ENCODE assay signal across 10 cellular contexts in genomic region chr9:121609845-121610637, GRCh38. TPM values are rescaled to one million over a fixed set of nuclear protein-coding genes. Genes with fewer than 3 reads are reported as not detected.
DNase-seq lines count a peak whose midpoint lies in the region; ATAC-seq, FAIRE-seq and TF ChIP-seq lines count a peak whose summit lies in the region.
"Had no signal": no experiment of that assay in that cellular context is flagged by ENCODE, and none has a peak within 500 bp of the region (broad histone marks: within the 10 kb centered on the region; RNA-seq: fewer than 3 reads in every experiment).

No MANE protein-coding gene starts in this region.

- no peaks in the 10 kb centered on the region for H3K36me3 Mint-ChIP-seq in activated naive CD8-positive, alpha-beta T cell treated with anti-CD3 and anti-CD28 coated beads, Interleukin-2, amount 50 U/mL, for 24 hours (ENCODE audit: low read depth)
- H3K36me3 Mint-ChIP-seq in activated T-cell treated with anti-CD3 and anti-CD28 coated beads, Interleukin-2, amount 50 U/mL, for 24 hours (ENCODE audit: low read depth): no peaks in the 10 kb centered on the region
- H3K36me3 Mint-ChIP-seq in CD8-positive, alpha-beta T cell: no peaks in the 10 kb centered on the region

- 0 out of 2 replicates have a peak overlapping the region, but pooled peaks have one; percentile 9 for H2BK5ac ChIP-seq in H1 (ENCODE audit: low read depth, low read length)

- H4K5ac ChIP-seq in H1 (ENCODE audit: insufficient read length, low read depth, low read length): no peak overlapping the region

- H3K36me3 ChIP-seq in H1 (ENCODE audit: control insufficient read depth in 2 of 4, insufficient read depth in 4 of 4, low read length in 3 of 4): no peaks in the 10 kb centered on the region
- no peaks in the 10 kb centered on the region for H3K36me3 ChIP-seq in lung (ENCODE audit: control insufficient read depth in 2 of 2, insufficient read depth in 2 of 2, low read length in 2 of 2)
- no peaks in the 10 kb centered on the region for H3K36me3 ChIP-seq in CD8-positive, alpha-beta T cell (ENCODE audit: insufficient read depth, low read length)

- WGBS in H1 (ENCODE audit: extremely low coverage in 1 of 2, insufficient coverage in 1 of 2, insufficient read length in 1 of 2, insufficient replicate concordance in 2 of 2, low coverage in 1 of 2, low lambda C conversion rate in 2 of 2, missing lambda C conversion rate in 1 of 2), 2 experiments: 82% methylated on average over 6 of the region's 6 CpGs; no CpG with 5 or more reads in 1 of the 2 experiments
- WGBS in lung, 2 donors: 63 to 84% methylated on average over 6 of the region's 6 CpGs

- peaks cover 5 to 10% of the 10 kb centered on the region in 2 experiments for H4K20me1 ChIP-seq in H1 (replicated peaks in 1 of 2; ENCODE audit: control insufficient read depth in 1 of 2, insufficient read depth in 2 of 2, low read length in 2 of 2)

- H3K18ac ChIP-seq in H1 (ENCODE audit: extremely low read depth, low read length): no peak overlapping the region

- H3K4me3 ChIP-seq in H1 (ENCODE audit: extremely low read depth in 1 of 4, insufficient read depth in 2 of 4, low read depth in 3 of 4, low read length in 4 of 4): no peak overlapping the region
- H3K4me3 ChIP-seq in lung: no peak overlapping the region
- H3K4me3 ChIP-seq in CD8-positive, alpha-beta T cell (ENCODE audit: low read depth, low read length): no peak overlapping the region

- no peak overlapping the region for H2BK15ac ChIP-seq in H1 (ENCODE audit: low read length)

- H3K27ac ChIP-seq in H1 (ENCODE audit: low read depth, low read length) (no peak overlapping the region), lung (ENCODE audit: low read depth in 1 of 2, low read length in 1 of 2) (peak overlapping the region; percentile 10 to 65)
- H3K27ac ChIP-seq in CD8-positive, alpha-beta T cell (ENCODE audit: low read depth, low read length): no peak overlapping the region
- H3K27ac ChIP-seq: C4-2B had no signal

- H3K27ac Mint-ChIP-seq in activated naive CD8-positive, alpha-beta T cell treated with anti-CD3 and anti-CD28 coated beads, Interleukin-2, amount 50 U/mL, for 24 hours: no peak overlapping the region
- H3K27ac Mint-ChIP-seq in activated T-cell treated with anti-CD3 and anti-CD28 coated beads, Interleukin-2, amount 50 U/mL, for 24 hours: no peak overlapping the region
- H3K27ac Mint-ChIP-seq in CD8-positive, alpha-beta T cell: no peak overlapping the region

- H3K27me3 ChIP-seq in H1 (replicated peaks in 1 of 4; ENCODE audit: control insufficient read depth in 3 of 4, extremely low read depth in 1 of 4, insufficient read depth in 3 of 4, low read length in 3 of 4) (no peaks in the 10 kb centered on the region), lung (ENCODE audit: control insufficient read depth, insufficient read depth) (no peaks in the 10 kb centered on the region)
- no peaks in the 10 kb centered on the region for H3K27me3 ChIP-seq in CD8-positive, alpha-beta T cell (ENCODE audit: insufficient read depth, low read length)

- peak; percentile 37 for ATAC-seq in lung (ENCODE audit: insufficient read depth, low FRiP score)
- ATAC-seq in activated naive CD8-positive, alpha-beta T cell treated with anti-CD3 and anti-CD28 coated beads, Interleukin-2, amount 50 U/mL, for 24 hours: no peak
- no peak for ATAC-seq in CD8-positive, alpha-beta T cell

- FAIRE-seq in H1 (lab: Jason Lieb, UNC): no peak

- peaks cover 40% of the 10 kb centered on the region for H3K27me3 Mint-ChIP-seq in activated naive CD8-positive, alpha-beta T cell treated with anti-CD3 and anti-CD28 coated beads, Interleukin-2, amount 50 U/mL, for 24 hours
- H3K27me3 Mint-ChIP-seq in activated T-cell treated with anti-CD3 and anti-CD28 coated beads, Interleukin-2, amount 50 U/mL, for 24 hours: peaks cover 67% of the 10 kb centered on the region
- peaks cover 46% of the 10 kb centered on the region for H3K27me3 Mint-ChIP-seq in CD8-positive, alpha-beta T cell (ENCODE audit: low read depth)

- H3K4me2 ChIP-seq in H1 (ENCODE audit: insufficient read depth in 1 of 2, low read depth in 2 of 2, low read length in 2 of 2): no peak overlapping the region

- TF ChIP-seq CTCF in H1 (IDR thresholded peaks at IDR 0.05; ENCODE audit: control extremely low read depth in 1 of 3, insufficient read depth in 1 of 3, low read depth in 1 of 3, low read length in 3 of 3) (no peak), lung (IDR thresholded peaks at IDR 0.05; ENCODE audit: control extremely low read depth, extremely low read depth) (no peak)
- no peak for TF ChIP-seq CTCF in CD8-positive, alpha-beta T cell (IDR thresholded peaks at IDR 0.05)

- no peak overlapping the region for H3K23ac ChIP-seq in H1 (ENCODE audit: insufficient read length)

- no peaks in the 10 kb centered on the region for H3K9me3 Mint-ChIP-seq in activated naive CD8-positive, alpha-beta T cell treated with anti-CD3 and anti-CD28 coated beads, Interleukin-2, amount 50 U/mL, for 24 hours
- H3K9me3 Mint-ChIP-seq in activated T-cell treated with anti-CD3 and anti-CD28 coated beads, Interleukin-2, amount 50 U/mL, for 24 hours: no peaks in the 10 kb centered on the region
- H3K9me3 Mint-ChIP-seq in CD8-positive, alpha-beta T cell: no peaks in the 10 kb centered on the region
- H3K9me3 Mint-ChIP-seq: neural crest cell had no signal

- no peak for TF ChIP-seq EP300 in H1 (IDR thresholded peaks at IDR 0.05; ENCODE audit: borderline replicate concordance in 1 of 2, low read depth in 2 of 2, low read length in 2 of 2)

- intact Hi-C loops in CD8-positive, alpha-beta T cell (cut with DNase I, micrococcal nuclease): no loop called here

- peaks cover 0 to 2% of the 10 kb centered on the region in 2 experiments; a peak in 1 of 4 replicates for H3K79me2 ChIP-seq in H1 (ENCODE audit: control insufficient read depth in 1 of 2, insufficient read depth in 2 of 2, low read length in 2 of 2)

- H3K4me3 Mint-ChIP-seq in activated naive CD8-positive, alpha-beta T cell treated with anti-CD3 and anti-CD28 coated beads, Interleukin-2, amount 50 U/mL, for 24 hours: no peak overlapping the region
- no peak overlapping the region for H3K4me3 Mint-ChIP-seq in activated T-cell treated with anti-CD3 and anti-CD28 coated beads, Interleukin-2, amount 50 U/mL, for 24 hours
- H3K4me3 Mint-ChIP-seq in CD8-positive, alpha-beta T cell: no peak overlapping the region
- H3K4me3 Mint-ChIP-seq: neural crest cell had no signal

- H2BK120ac ChIP-seq in H1 (replicated peaks; ENCODE audit: low read depth, low read length): no peak overlapping the region

- H3K14ac ChIP-seq in H1 (ENCODE audit: insufficient read length): no peak overlapping the region

- no peak overlapping the region; the same call in 1 of the 2 replicates for H2BK12ac ChIP-seq in H1 (ENCODE audit: low read depth, low read length)

- no peaks in the 10 kb centered on the region for H3K9me3 ChIP-seq in H1 (ENCODE audit: insufficient read depth in 2 of 2, low read depth in 1 of 2, low read length in 1 of 2)
- H3K9me3 ChIP-seq in lung (ENCODE audit: control insufficient read depth in 2 of 2, insufficient read depth in 1 of 2, low read length in 1 of 2): peaks cover 0 to 4% of the 10 kb centered on the region in 2 donors
- H3K9me3 ChIP-seq in CD8-positive, alpha-beta T cell (ENCODE audit: low read length): no peaks in the 10 kb centered on the region

- POLR2A ChIA-PET in H1 (lab: Charles Lee; ENCODE audit: partially characterized antibody): interaction anchor here (1.3 to 5.7 kb wide), 2 partner anchors 7 to 11 kb away, joined by 4 to 26 read pairs; no protein-coding TSS in a partner anchor
- POLR2A ChIA-PET in CD8-positive, alpha-beta T cell (lab: Charles Lee): no interaction called here

- H2AFZ ChIP-seq in H1 (ENCODE audit: low read length): no peak overlapping the region

- no peaks in the 10 kb centered on the region for H3K23me2 ChIP-seq in H1 (ENCODE audit: low read depth, low read length)

- DNase-seq in 8988T (peak; percentile 82), M059J (ENCODE audit: low read depth) (peak; percentile 92), H1 (ENCODE audit: low read depth in 1 of 2, low spot score in 2 of 2) (no peak), lung (ENCODE audit: low spot score) (peak; percentile 58)
- DNase-seq in activated naive CD8-positive, alpha-beta T cell treated with anti-CD3 and anti-CD28 coated beads, Interleukin-2, amount 50 U/mL, for 24 hours: no peak
- no peak for DNase-seq in activated T-cell treated with anti-CD3 and anti-CD28 coated beads, Interleukin-2, amount 50 U/mL, for 24 hours
- no peak for DNase-seq in effector CD8-positive, alpha-beta T cell (lab: John Stamatoyannopoulos, UW)
- DNase-seq in CD8-positive, alpha-beta T cell: no peak

- TF ChIP-seq POLR2A in H1 (IDR thresholded peaks at IDR 0.05; ENCODE audit: control extremely low read depth in 1 of 2, low read depth in 2 of 2, low read length in 2 of 2): no peak

- H3K56ac ChIP-seq in H1 (replicated peaks; ENCODE audit: insufficient read length, low read depth, low read length): no peak overlapping the region

- H3K4me1 Mint-ChIP-seq in activated naive CD8-positive, alpha-beta T cell treated with anti-CD3 and anti-CD28 coated beads, Interleukin-2, amount 50 U/mL, for 24 hours: peaks cover 9% of the 10 kb centered on the region
- peaks cover 14% of the 10 kb centered on the region for H3K4me1 Mint-ChIP-seq in activated T-cell treated with anti-CD3 and anti-CD28 coated beads, Interleukin-2, amount 50 U/mL, for 24 hours (ENCODE audit: low read depth)
- H3K4me1 Mint-ChIP-seq in CD8-positive, alpha-beta T cell (ENCODE audit: low read depth): peaks cover 17% of the 10 kb centered on the region

- H3K4me1 ChIP-seq in H1 (replicated peaks in 1 of 4; ENCODE audit: control insufficient read depth in 3 of 4, insufficient read depth in 4 of 4, low read length in 3 of 4): peaks cover 0 to 10% (median 5%) of the 10 kb centered on the region in 4 experiments; a peak in 5 of 7 replicates
- peaks cover 21% of the 10 kb centered on the region in 2 donors for H3K4me1 ChIP-seq in lung (ENCODE audit: control insufficient read depth in 2 of 2, insufficient read depth in 2 of 2, low read length in 2 of 2)
- peaks cover 14% of the 10 kb centered on the region for H3K4me1 ChIP-seq in CD8-positive, alpha-beta T cell (ENCODE audit: insufficient read depth, low read length)

- H3K9ac ChIP-seq in H1 (replicated peaks in 1 of 4; ENCODE audit: extremely low read depth in 1 of 4, low read depth in 3 of 4, low read length in 3 of 4): no peak overlapping the region

- no peak overlapping the region for H4K8ac ChIP-seq in H1 (ENCODE audit: extremely low read depth, insufficient read depth, low read length)

- CTCF ChIA-PET in H1 (lab: Charles Lee; ENCODE audit: partially characterized antibody): interaction anchor here (0.7 to 6.0 kb wide), 31 partner anchors 10 to 387 kb away, joined by 3 to 56 read pairs (median 4); no protein-coding TSS in a partner anchor
- CTCF ChIA-PET in CD8-positive, alpha-beta T cell (lab: Charles Lee): interaction anchor here (0.7 kb wide), 1 partner anchor 299 kb away, joined by 3 read pairs; no protein-coding TSS in a partner anchor

- no peak overlapping the region for H3K4ac ChIP-seq in H1 (replicated peaks; ENCODE audit: insufficient read length, low read depth, low read length)

- peaks cover 3% of the 10 kb centered on the region; the same call in 1 of the 2 replicates for H3K79me1 ChIP-seq in H1 (ENCODE audit: low read depth, low read length)

- no peak for TF ChIP-seq RAD21 in H1 (IDR thresholded peaks at IDR 0.05 in 1 of 2, conservative IDR thresholded peaks at IDR 0.05 in 1 of 2; ENCODE audit: low read depth in 2 of 2, low read length in 2 of 2)

- no peak overlapping the region for H4K91ac ChIP-seq in H1 (replicated peaks; ENCODE audit: insufficient read length, low read length)

- H2BK20ac ChIP-seq in H1 (ENCODE audit: low read length): no peak overlapping the region

- no peak overlapping the region for H2AK5ac ChIP-seq in H1 (ENCODE audit: low read depth, low read length)

RNA-seq across cellular contexts. Expression of gene DAB2IP, which starts 41.4 kb away (rescaled TPM):
- 2.6 and 6.2 TPM in 2 replicates for total RNA-seq in M059J (2014; rRNA removed; shearing (Covaris generic))
- 39.5 and 41.4 TPM in 2 replicates for total RNA-seq in H1 (2021; fragmentation: NEBNext Ultra II Directional; extraction: Animal tissue kit (Norgen Biotek cat#: 25700))
- polyA plus RNA-seq in H1 (2011; rRNA removed) (19.7 and 28.0 TPM in 2 replicates), lung (10 to 100 TPM; 25.2 to 32.3 TPM)
- polyA plus RNA-seq in H1 (2011; cell fraction: cytosol; rRNA removed): 23.7 TPM
- 50.0 TPM for polyA plus RNA-seq in H1 (2011; cell fraction: nucleus; rRNA removed)
- polyA plus RNA-seq in H1 (2012, experiment 1 of 2): 23.2 to 24.5 TPM (median 23.7 TPM) in 4 replicates
- polyA plus RNA-seq in H1 (2012, experiment 2 of 2): 20.4 TPM
- 15.8 TPM for polyA plus RNA-seq in H1 (2013, experiment 1 of 2)
- polyA plus RNA-seq in H1 (2013, experiment 2 of 2): 15.8 TPM
- 38.5 and 60.7 TPM in 2 replicates for polyA minus RNA-seq in H1 (2011; rRNA and poly(A)+ RNA removed)
- polyA minus RNA-seq in H1 (2011; cell fraction: cytosol; rRNA and poly(A)+ RNA removed): 25.3 TPM
- 30.7 TPM for polyA minus RNA-seq in H1 (2011; cell fraction: nucleus; rRNA and poly(A)+ RNA removed)
- total RNA-seq in lung: 10 to 100 TPM; 19.4 to 75.0 TPM
- 1 to 10 TPM in 1 of 2 experiments, under 1 TPM in 1; 0.58 to 1.2 TPM for total RNA-seq in CD8-positive, alpha-beta T cell

Comparison
In these comparisons a context has a peak if more than half of its experiments do, and no peak if none do; other contexts are left out.
1. DNase-seq: peak in 8988T (single experiment), M059J (single experiment) and lung (single experiment); none in H1 (0 of 2), activated naive CD8-positive, alpha-beta T cell treated with anti-CD3 and anti-CD28 coated beads, Interleukin-2, amount 50 U/mL, for 24 hours (single experiment), activated T-cell treated with anti-CD3 and anti-CD28 coated beads, Interleukin-2, amount 50 U/mL, for 24 hours (single experiment), effector CD8-positive, alpha-beta T cell (single experiment) and CD8-positive, alpha-beta T cell (0 of 7).
2. H3K27ac ChIP-seq: peak in lung (2 of 2); none in H1 (single experiment) and CD8-positive, alpha-beta T cell (single experiment).